ENCODE assay signal across 8 cellular contexts in genomic region chr12:21296751-21297406, GRCh38. TPM values are rescaled to one million over a fixed set of nuclear protein-coding genes. Genes with fewer than 3 reads are reported as not detected.
A peak's percentile ranks its signal among the peaks of the same experiment; 100 is the strongest.
DNase-seq lines count a peak whose midpoint lies in the region; ATAC-seq, FAIRE-seq and TF ChIP-seq lines count a peak whose summit lies in the region.

No MANE protein-coding gene starts in this region.

- H3K4me3 Mint-ChIP-seq in stimulated activated naive CD8-positive, alpha-beta T cell treated with anti-CD3 and anti-CD28 coated beads, Interleukin-15, amount 100 ng/mL, for 72 hours = no peak overlapping the region

- peak; percentile 55 for ATAC-seq in stimulated activated naive CD8-positive, alpha-beta T cell treated with anti-CD3 and anti-CD28 coated beads, Interleukin-15, Interleukin-2, amounts not matched to agents 100 U/mL and 50 U/mL, for 24 hours
- ATAC-seq in stimulated activated naive CD8-positive, alpha-beta T cell treated with anti-CD3 and anti-CD28 coated beads, Interleukin-15, amount 100 ng/mL, for 72 hours = no peak
- ATAC-seq in pancreas = peak; percentile 40 to 69 (median 58)

- H3K27ac Mint-ChIP-seq in stimulated activated naive CD8-positive, alpha-beta T cell treated with anti-CD3 and anti-CD28 coated beads, Interleukin-15, amount 100 ng/mL, for 72 hours = no peak overlapping the region

- H3K4me3 ChIP-seq in colonic mucosa (no peak overlapping the region), pancreas (no peak overlapping the region)

- peak; percentile 5 for DNase-seq in stimulated activated naive CD8-positive, alpha-beta T cell treated with anti-CD3 and anti-CD28 coated beads, Interleukin-15, Interleukin-2, amounts not matched to agents 100 U/mL and 50 U/mL, for 24 hours
- DNase-seq in stimulated activated naive CD8-positive, alpha-beta T cell treated with anti-CD3 and anti-CD28 coated beads, Interleukin-15, amount 100 ng/mL, for 72 hours = no peak
- DNase-seq in H54 (ENCODE audit: insufficient read length, low spot score) (peak; percentile 1), NCI-H1105 (lab: John Stamatoyannopoulos, UW) (peak; percentile 1), colonic mucosa (no peak), pancreas (peak in 1 of 6 donors; percentile 15), 8988T (no peak)
- no peak for DNase-seq in activated CD4-positive, alpha-beta T cell treated with anti-CD3 and anti-CD28 coated beads for 1 hour

- H3K9me3 Mint-ChIP-seq in stimulated activated naive CD8-positive, alpha-beta T cell treated with anti-CD3 and anti-CD28 coated beads, Interleukin-15, amount 100 ng/mL, for 72 hours = no peaks in the 10 kb centered on the region

- no peaks in the 10 kb centered on the region for H3K4me1 ChIP-seq in colonic mucosa
- no peaks in the 10 kb centered on the region for H3K4me1 ChIP-seq in pancreas

- H3K27me3 ChIP-seq in colonic mucosa (no peaks in the 10 kb centered on the region), pancreas (no peaks in the 10 kb centered on the region)

- no peaks in the 10 kb centered on the region for H3K4me1 Mint-ChIP-seq in stimulated activated naive CD8-positive, alpha-beta T cell treated with anti-CD3 and anti-CD28 coated beads, Interleukin-15, amount 100 ng/mL, for 72 hours

- H3K27ac ChIP-seq in colonic mucosa (no peak overlapping the region), pancreas (no peak overlapping the region)

- no peaks in the 10 kb centered on the region for H3K27me3 Mint-ChIP-seq in stimulated activated naive CD8-positive, alpha-beta T cell treated with anti-CD3 and anti-CD28 coated beads, Interleukin-15, amount 100 ng/mL, for 72 hours

- no peaks in the 10 kb centered on the region for H3K36me3 ChIP-seq in colonic mucosa
- H3K36me3 ChIP-seq in pancreas = no peaks in the 10 kb centered on the region

- 62 to 64% methylated on average over 4 of the region's 4 CpGs for WGBS in pancreas, 2 donors

- no peaks in the 10 kb centered on the region for H3K9me3 ChIP-seq in colonic mucosa
- H3K9me3 ChIP-seq in pancreas = no peaks in the 10 kb centered on the region

- no peak overlapping the region for H3K9ac ChIP-seq in colonic mucosa (ENCODE audit: low read depth in 2 of 2, low read length in 2 of 2)

- TF ChIP-seq POLR2A in H54 (IDR thresholded peaks at IDR 0.05; ENCODE audit: low read depth, low read length) = no peak

- intact Hi-C loops in colonic mucosa (cut with DNase I) (no loop called here), pancreas (cut with DNase I) (no loop called here)

- peak; percentile 85 for FAIRE-seq in H54 (lab: Jason Lieb, UNC)
- no peak for FAIRE-seq in pancreas (lab: Jason Lieb, UNC)

- TF ChIP-seq CTCF in colonic mucosa (IDR thresholded peaks at IDR 0.05) (peak; percentile 30), pancreas (IDR thresholded peaks at IDR 0.05) (peak; percentile 44 to 69 (median 56))

RNA-seq across cellular contexts. Expression of gene SLCO1A2, which starts 37.8 kb away (rescaled TPM):
- total RNA-seq in colonic mucosa = not detected
- total RNA-seq in pancreas = under 1 TPM in 5 of 6 donors, not detected in 1; 0.04 to 0.34 (median 0.09) TPM
- polyA plus RNA-seq in pancreas = under 1 TPM in 1 of 2 donors, not detected in 1; 0.21 TPM

Comparison
In these comparisons a context has a peak if more than half of its experiments do, and no peak if none do; other contexts are left out.
1. DNase-seq: peak in stimulated activated naive CD8-positive, alpha-beta T cell treated with anti-CD3 and anti-CD28 coated beads, Interleukin-15, Interleukin-2, amounts not matched to agents 100 U/mL and 50 U/mL, for 24 hours (single experiment), H54 (single experiment) and NCI-H1105 (single experiment); none in stimulated activated naive CD8-positive, alpha-beta T cell treated with anti-CD3 and anti-CD28 coated beads, Interleukin-15, amount 100 ng/mL, for 72 hours (0 of 2), colonic mucosa (single experiment), 8988T (single experiment) and activated CD4-positive, alpha-beta T cell treated with anti-CD3 and anti-CD28 coated beads for 1 hour (single experiment).